1 cellular context compared by ENCODE assay signal in genomic region chr2:234881413-234882241, GRCh38.
TF ChIP-seq lines count a peak whose summit lies in the region.

No MANE protein-coding gene starts in this region.

TF ChIP-seq in HepG2, 621 proteins besides CTCF, POLR2A, EP300 and RAD21 (continued from another document and continues in another):
- TF ChIP-seq PRDM4 (CRISPR knock-in tag; IDR thresholded peaks at IDR 0.05; ENCODE audit: borderline replicate concordance) = no peak
- peak; percentile 28 for TF ChIP-seq ZGPAT (CRISPR knock-in tag; IDR thresholded peaks at IDR 0.05)
- TF ChIP-seq, protein P1, sequence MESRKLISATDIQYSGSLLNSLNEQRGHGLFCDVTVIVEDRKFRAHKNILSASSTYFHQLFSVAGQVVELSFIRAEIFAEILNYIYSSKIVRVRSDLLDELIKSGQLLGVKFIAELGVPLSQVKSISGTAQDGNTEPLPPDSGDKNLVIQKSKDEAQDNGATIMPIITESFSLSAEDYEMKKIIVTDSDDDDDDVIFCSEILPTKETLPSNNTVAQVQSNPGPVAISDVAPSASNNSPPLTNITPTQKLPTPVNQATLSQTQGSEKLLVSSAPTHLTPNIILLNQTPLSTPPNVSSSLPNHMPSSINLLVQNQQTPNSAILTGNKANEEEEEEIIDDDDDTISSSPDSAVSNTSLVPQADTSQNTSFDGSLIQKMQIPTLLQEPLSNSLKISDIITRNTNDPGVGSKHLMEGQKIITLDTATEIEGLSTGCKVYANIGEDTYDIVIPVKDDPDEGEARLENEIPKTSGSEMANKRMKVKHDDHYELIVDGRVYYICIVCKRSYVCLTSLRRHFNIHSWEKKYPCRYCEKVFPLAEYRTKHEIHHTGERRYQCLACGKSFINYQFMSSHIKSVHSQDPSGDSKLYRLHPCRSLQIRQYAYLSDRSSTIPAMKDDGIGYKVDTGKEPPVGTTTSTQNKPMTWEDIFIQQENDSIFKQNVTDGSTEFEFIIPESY (CRISPR knock-in tag; IDR thresholded peaks at IDR 0.05) = peak; percentile 76
- TF ChIP-seq ZNF781 (CRISPR knock-in tag; IDR thresholded peaks at IDR 0.05; ENCODE audit: borderline replicate concordance, not compliant biosample characterization) = no peak
- peak; percentile 94; the same call in 1 of the 2 replicates for TF ChIP-seq BRD4 (CRISPR knock-in tag; IDR thresholded peaks at IDR 0.05)
- TF ChIP-seq STAG1 (CRISPR knock-in tag; IDR thresholded peaks at IDR 0.05) = peak; percentile 90
- TF ChIP-seq ZNF280B (CRISPR knock-in tag; IDR thresholded peaks at IDR 0.05; ENCODE audit: borderline replicate concordance) = no peak
- peak; percentile 56; the same call in 1 of the 2 replicates for TF ChIP-seq ZNF501 (CRISPR knock-in tag; IDR thresholded peaks at IDR 0.05)
- TF ChIP-seq MIER3 (CRISPR knock-in tag; IDR thresholded peaks at IDR 0.05; ENCODE audit: borderline replicate concordance) = peak; percentile 82; the same call in 1 of the 2 replicates
- TF ChIP-seq HNF1B (CRISPR knock-in tag; IDR thresholded peaks at IDR 0.05) = peak; percentile 82
- 0 out of 2 replicates have a peak, but pooled peaks have one; percentile 11 for TF ChIP-seq ZNF343 (CRISPR knock-in tag; IDR thresholded peaks at IDR 0.05)
- peak; percentile 45 for TF ChIP-seq ZEB1 (IDR thresholded peaks at IDR 0.05; ENCODE audit: insufficient replicate concordance, low read depth)
- TF ChIP-seq ZSCAN31 (CRISPR knock-in tag; IDR thresholded peaks at IDR 0.05; ENCODE audit: low read depth) = peak; percentile 63; the same call in 1 of the 2 replicates
- TF ChIP-seq, protein P2, sequence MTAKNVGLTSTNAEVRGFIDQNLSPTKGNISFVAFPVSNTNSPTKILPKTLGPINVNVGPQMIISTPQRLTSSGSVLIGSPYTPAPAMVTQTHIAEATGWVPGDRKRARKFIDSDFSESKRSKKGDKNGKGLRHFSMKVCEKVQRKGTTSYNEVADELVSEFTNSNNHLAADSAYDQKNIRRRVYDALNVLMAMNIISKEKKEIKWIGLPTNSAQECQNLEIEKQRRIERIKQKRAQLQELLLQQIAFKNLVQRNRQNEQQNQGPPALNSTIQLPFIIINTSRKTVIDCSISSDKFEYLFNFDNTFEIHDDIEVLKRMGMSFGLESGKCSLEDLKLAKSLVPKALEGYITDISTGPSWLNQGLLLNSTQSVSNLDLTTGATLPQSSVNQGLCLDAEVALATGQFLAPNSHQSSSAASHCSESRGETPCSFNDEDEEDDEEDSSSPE (CRISPR knock-in tag; IDR thresholded peaks at IDR 0.05) = no peak
- peak; percentile 70; the same call in 1 of the 2 replicates for TF ChIP-seq PPARG (CRISPR knock-in tag; conservative IDR thresholded peaks at IDR 0.05)
- peak; percentile 99 for TF ChIP-seq POGZ (CRISPR knock-in tag; IDR thresholded peaks at IDR 0.05)
- peak; percentile 71; the same call in 1 of the 2 replicates for TF ChIP-seq KLF6 (CRISPR knock-in tag; IDR thresholded peaks at IDR 0.05)
- TF ChIP-seq STAT5B (CRISPR knock-in tag; IDR thresholded peaks at IDR 0.05) = no peak
- peak; percentile 50 for TF ChIP-seq BCL6 (CRISPR knock-in tag; IDR thresholded peaks at IDR 0.05)
- peak; percentile 62 for TF ChIP-seq ATF1 (CRISPR knock-in tag; IDR thresholded peaks at IDR 0.05)
- TF ChIP-seq ZFX (CRISPR knock-in tag; IDR thresholded peaks at IDR 0.05; ENCODE audit: low read depth) = peak; percentile 19; the same call in 1 of the 2 replicates
- peak; percentile 42; the same call in 1 of the 2 replicates for TF ChIP-seq ATF7-NPFF (CRISPR knock-in tag; IDR thresholded peaks at IDR 0.05; ENCODE audit: low read depth)
- TF ChIP-seq, protein P3, sequence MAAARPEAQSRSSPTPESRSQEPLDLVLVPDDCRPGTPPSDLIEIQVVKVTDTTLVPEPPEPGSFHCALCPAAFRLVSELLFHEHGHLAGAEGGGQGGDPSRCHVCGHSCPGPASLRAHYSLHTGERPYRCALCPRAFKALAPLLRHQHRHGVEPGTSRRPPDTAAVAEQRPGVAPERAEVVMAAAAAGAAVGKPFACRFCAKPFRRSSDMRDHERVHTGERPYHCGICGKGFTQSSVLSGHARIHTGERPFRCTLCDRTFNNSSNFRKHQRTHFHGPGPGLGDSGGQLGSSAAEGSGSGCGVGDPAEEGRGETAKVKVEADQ (CRISPR knock-in tag; IDR thresholded peaks at IDR 0.05; ENCODE audit: borderline replicate concordance) = peak; percentile 98
- peak; percentile 52 for TF ChIP-seq SIN3B (IDR thresholded peaks at IDR 0.05; ENCODE audit: low read length)
- peak; percentile 98 for TF ChIP-seq RAD51 (IDR thresholded peaks at IDR 0.05; ENCODE audit: borderline replicate concordance)
- peak; percentile 92 for TF ChIP-seq GTF2F1 (IDR thresholded peaks at IDR 0.05; ENCODE audit: low read length)
- TF ChIP-seq, protein P4, sequence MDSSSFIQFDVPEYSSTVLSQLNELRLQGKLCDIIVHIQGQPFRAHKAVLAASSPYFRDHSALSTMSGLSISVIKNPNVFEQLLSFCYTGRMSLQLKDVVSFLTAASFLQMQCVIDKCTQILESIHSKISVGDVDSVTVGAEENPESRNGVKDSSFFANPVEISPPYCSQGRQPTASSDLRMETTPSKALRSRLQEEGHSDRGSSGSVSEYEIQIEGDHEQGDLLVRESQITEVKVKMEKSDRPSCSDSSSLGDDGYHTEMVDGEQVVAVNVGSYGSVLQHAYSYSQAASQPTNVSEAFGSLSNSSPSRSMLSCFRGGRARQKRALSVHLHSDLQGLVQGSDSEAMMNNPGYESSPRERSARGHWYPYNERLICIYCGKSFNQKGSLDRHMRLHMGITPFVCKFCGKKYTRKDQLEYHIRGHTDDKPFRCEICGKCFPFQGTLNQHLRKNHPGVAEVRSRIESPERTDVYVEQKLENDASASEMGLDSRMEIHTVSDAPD (CRISPR knock-in tag; IDR thresholded peaks at IDR 0.05) = peak; percentile 73; the same call in 1 of the 2 replicates
- 0 out of 2 replicates have a peak, but pooled peaks have one; percentile 76 for TF ChIP-seq ZKSCAN8 (CRISPR knock-in tag; IDR thresholded peaks at IDR 0.05; ENCODE audit: borderline replicate concordance)
- TF ChIP-seq GABPB1 (CRISPR knock-in tag; IDR thresholded peaks at IDR 0.05) = peak; percentile 47; the same call in 1 of the 2 replicates
- TF ChIP-seq MAFF (IDR thresholded peaks at IDR 0.05; ENCODE audit: low read depth, low read length) = peak; percentile 40; the same call in 1 of the 2 replicates
- TF ChIP-seq MXI1 (IDR thresholded peaks at IDR 0.05; ENCODE audit: borderline replicate concordance, low read depth, low read length) = peak; percentile 42; the same call in 1 of the 3 replicates
- no peak for TF ChIP-seq ARNT (IDR thresholded peaks at IDR 0.05)
- TF ChIP-seq LCORL (IDR thresholded peaks at IDR 0.05) = peak; percentile 77
- peak; percentile 34; the same call in 1 of the 2 replicates for TF ChIP-seq LCORL (CRISPR knock-in tag; IDR thresholded peaks at IDR 0.05)
- TF ChIP-seq CBX2 (IDR thresholded peaks at IDR 0.05; ENCODE audit: low read depth, low read length) = no peak
- TF ChIP-seq CBX2 (CRISPR knock-in tag; IDR thresholded peaks at IDR 0.05; ENCODE audit: low read depth) = no peak
- TF ChIP-seq, protein P5, sequence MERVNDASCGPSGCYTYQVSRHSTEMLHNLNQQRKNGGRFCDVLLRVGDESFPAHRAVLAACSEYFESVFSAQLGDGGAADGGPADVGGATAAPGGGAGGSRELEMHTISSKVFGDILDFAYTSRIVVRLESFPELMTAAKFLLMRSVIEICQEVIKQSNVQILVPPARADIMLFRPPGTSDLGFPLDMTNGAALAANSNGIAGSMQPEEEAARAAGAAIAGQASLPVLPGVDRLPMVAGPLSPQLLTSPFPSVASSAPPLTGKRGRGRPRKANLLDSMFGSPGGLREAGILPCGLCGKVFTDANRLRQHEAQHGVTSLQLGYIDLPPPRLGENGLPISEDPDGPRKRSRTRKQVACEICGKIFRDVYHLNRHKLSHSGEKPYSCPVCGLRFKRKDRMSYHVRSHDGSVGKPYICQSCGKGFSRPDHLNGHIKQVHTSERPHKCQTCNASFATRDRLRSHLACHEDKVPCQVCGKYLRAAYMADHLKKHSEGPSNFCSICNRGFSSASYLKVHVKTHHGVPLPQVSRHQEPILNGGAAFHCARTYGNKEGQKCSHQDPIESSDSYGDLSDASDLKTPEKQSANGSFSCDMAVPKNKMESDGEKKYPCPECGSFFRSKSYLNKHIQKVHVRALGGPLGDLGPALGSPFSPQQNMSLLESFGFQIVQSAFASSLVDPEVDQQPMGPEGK (CRISPR knock-in tag; IDR thresholded peaks at IDR 0.05) = peak; percentile 29; the same call in 1 of the 2 replicates
- TF ChIP-seq ZNF253 (CRISPR knock-in tag; IDR thresholded peaks at IDR 0.05; ENCODE audit: borderline replicate concordance) = no peak
- peak; percentile 57 for TF ChIP-seq FOXA3 (CRISPR knock-in tag; IDR thresholded peaks at IDR 0.05)
- peak; percentile 36; the same call in 1 of the 2 replicates for TF ChIP-seq ETV5 (CRISPR knock-in tag; IDR thresholded peaks at IDR 0.05; ENCODE audit: borderline replicate concordance)
- no peak for TF ChIP-seq SMARCE1 (IDR thresholded peaks at IDR 0.05; ENCODE audit: borderline replicate concordance)
- TF ChIP-seq ZNF580 (CRISPR knock-in tag; IDR thresholded peaks at IDR 0.05; ENCODE audit: borderline replicate concordance, low read depth) = peak; percentile 84; the same call in 1 of the 2 replicates
- peak; percentile 94 for TF ChIP-seq YY1 (IDR thresholded peaks at IDR 0.05; ENCODE audit: insufficient read depth, insufficient replicate concordance, low read depth, low read length)
